In genomic region chr11:29518389-29519174, GRCh38 we compare ENCODE assay signal across 10 cellular contexts.
A peak's percentile ranks its signal among the peaks of the same experiment; 100 is the strongest.
DNase-seq lines count a peak whose midpoint lies in the region; ATAC-seq and TF ChIP-seq lines count a peak whose summit lies in the region.
"Had no signal": no experiment of that assay in that cellular context is flagged by ENCODE, and none has a peak within 500 bp of the region (broad histone marks: within the 10 kb centered on the region; RNA-seq: fewer than 3 reads in every experiment).

No MANE protein-coding gene starts in this region.

- TF ChIP-seq POLR2A in NB4 (IDR thresholded peaks at IDR 0.05; ENCODE audit: extremely low read depth, insufficient read length) = no peak

- no peaks in the 10 kb centered on the region for H3K27me3 Mint-ChIP-seq in dendritic cell treated with granulocyte-macrophage colony-stimulating factor and Interleukin-4, amounts not matched to agents 40 ng/mL and 50 ng/mL, for 4 days
- H3K27me3 Mint-ChIP-seq: CD4-positive, alpha-beta memory T cell had no signal

- H3K36me3 ChIP-seq in A673 (ENCODE audit: insufficient read depth, low read length, poor library complexity, severe bottlenecking) (no peaks in the 10 kb centered on the region), PC-3 (ENCODE audit: low read depth, low read length) (no peaks in the 10 kb centered on the region)

- peak overlapping the region; percentile 74 for H3K27ac Mint-ChIP-seq in dendritic cell treated with granulocyte-macrophage colony-stimulating factor and Interleukin-4, amounts not matched to agents 40 ng/mL and 50 ng/mL, for 4 days
- H3K27ac Mint-ChIP-seq: CD4-positive, alpha-beta memory T cell had no signal

- no peaks in the 10 kb centered on the region for H3K4me1 ChIP-seq in A673 (ENCODE audit: insufficient read depth, low read length, poor library complexity, severe bottlenecking)
- no peaks in the 10 kb centered on the region for H3K4me1 ChIP-seq in PC-3 (ENCODE audit: insufficient read depth, low read length)

- H3K27ac ChIP-seq in A673 (ENCODE audit: low read depth, low read length, poor library complexity, severe bottlenecking) (no peak overlapping the region), PC-3 (ENCODE audit: low read length) (no peak overlapping the region)

- H3K36me3 Mint-ChIP-seq in dendritic cell treated with granulocyte-macrophage colony-stimulating factor and Interleukin-4, amounts not matched to agents 40 ng/mL and 50 ng/mL, for 4 days (ENCODE audit: low read depth) = peaks cover 11% of the 10 kb centered on the region
- H3K36me3 Mint-ChIP-seq: CD4-positive, alpha-beta memory T cell had no signal

- no peaks in the 10 kb centered on the region for H3K9me2 ChIP-seq in PC-3 (replicated peaks; ENCODE audit: low read length)

- H3K9me3 ChIP-seq in A673 (ENCODE audit: low read depth, low read length, poor library complexity, severe bottlenecking) = no peaks in the 10 kb centered on the region
- H3K9me3 ChIP-seq in PC-3 (ENCODE audit: low read length) = peaks cover 5% of the 10 kb centered on the region; the same call in 1 of the 2 replicates

- H2AFZ ChIP-seq in PC-3 (ENCODE audit: low read length) = no peak overlapping the region

- BruUV-seq in A673 (replicated peaks; lab: Mats Ljungman, UMichigan) = no TSS peak
- no TSS peak for BruUV-seq in PC-3 (replicated peaks; lab: Mats Ljungman, UMichigan)

- no peaks in the 10 kb centered on the region for H3K79me2 ChIP-seq in PC-3 (ENCODE audit: low read length)

- no peaks in the 10 kb centered on the region for H3K27me3 ChIP-seq in A673 (replicated peaks; ENCODE audit: insufficient read depth, low read depth, low read length, poor library complexity)
- H3K27me3 ChIP-seq in PC-3 (ENCODE audit: low read length) = no peaks in the 10 kb centered on the region

- intact Hi-C loops in A673 (cut with micrococcal nuclease; ENCODE audit: unreplicated experiment) = no loop called here
- intact Hi-C loops in dendritic cell treated with granulocyte-macrophage colony-stimulating factor and Interleukin-4, amounts not matched to agents 40 ng/mL and 50 ng/mL, for 4 days (cut with micrococcal nuclease) = loop anchor here (10.0 kb wide), 1 partner anchor 806 kb away; the partner anchor contains the start of gene ARL14EP
- intact Hi-C loops in PC-3 (cut with micrococcal nuclease) = no loop called here

- peaks cover 25% of the 10 kb centered on the region for H3K4me1 Mint-ChIP-seq in dendritic cell treated with granulocyte-macrophage colony-stimulating factor and Interleukin-4, amounts not matched to agents 40 ng/mL and 50 ng/mL, for 4 days (ENCODE audit: low read depth)
- H3K4me1 Mint-ChIP-seq: CD4-positive, alpha-beta memory T cell had no signal

- H3K9me3 Mint-ChIP-seq in dendritic cell treated with granulocyte-macrophage colony-stimulating factor and Interleukin-4, amounts not matched to agents 40 ng/mL and 50 ng/mL, for 4 days = peaks cover 41% of the 10 kb centered on the region

- H3K4me2 ChIP-seq in PC-3 (ENCODE audit: low read length) = no peak overlapping the region

- peak overlapping the region; percentile 2 for H3K4me3 Mint-ChIP-seq in dendritic cell treated with granulocyte-macrophage colony-stimulating factor and Interleukin-4, amounts not matched to agents 40 ng/mL and 50 ng/mL, for 4 days
- H3K4me3 Mint-ChIP-seq: CD4-positive, alpha-beta memory T cell had no signal

- CTCF ChIA-PET in A673 (lab: Charles Lee) = no interaction called here
- CTCF ChIA-PET in PC-3 (lab: Charles Lee) = no interaction called here

- no peak overlapping the region for H3K9ac ChIP-seq in PC-3 (ENCODE audit: low read length)

- DNase-seq in A673 (ENCODE audit: low spot score) (peak; percentile 71), NB4 (ENCODE audit: low read depth) (peak; percentile 82), NCI-H2171 (lab: John Stamatoyannopoulos, UW) (no peak), PC-3 (no peak), NCI-H1048 (lab: John Stamatoyannopoulos, UW) (no peak)
- DNase-seq in stimulated activated CD4-positive, alpha-beta T cell treated with anti-CD3 and anti-CD28 coated beads, Interleukin-1b, Interleukin-23, amount 100 ng/mL, for 48 hours = no peak
- DNase-seq: CD4-positive, alpha-beta memory T cell; hypothalamus had no signal

- ATAC-seq in GM19463 (IDR thresholded peaks at IDR 0.05; ENCODE audit: unreplicated experiment) = peak; percentile 78
- ATAC-seq in PC-3 = no peak

- peak; percentile 58 for TF ChIP-seq CTCF in A673 (conservative IDR thresholded peaks at IDR 0.05; ENCODE audit: low read depth, low read length)
- peak; percentile 50 for TF ChIP-seq CTCF in NB4 (IDR thresholded peaks at IDR 0.05; ENCODE audit: low read depth, low read length)
- no peak; the same call in 1 of the 2 replicates for TF ChIP-seq CTCF in PC-3 (conservative IDR thresholded peaks at IDR 0.05; ENCODE audit: low read depth, low read length)

- H3K4me3 ChIP-seq in A673 (ENCODE audit: low read depth, low read length, poor library complexity, severe bottlenecking) (no peak overlapping the region), NB4 (ENCODE audit: low read depth, low read length) (no peak overlapping the region), PC-3 (ENCODE audit: low read length) (no peak overlapping the region)

- no peaks in the 10 kb centered on the region for H3F3A ChIP-seq in PC-3 (ENCODE audit: low read length, unreplicated experiment)

- POLR2A ChIA-PET in A673 (lab: Charles Lee; ENCODE audit: low non-redundant PET) (no interaction called here), PC-3 (lab: Charles Lee; ENCODE audit: unreplicated experiment) (no interaction called here)

- no peaks in the 10 kb centered on the region for H4K20me1 ChIP-seq in PC-3 (ENCODE audit: low read length)

Comparison
In these comparisons a context has a peak if more than half of its experiments do, and no peak if none do; other contexts are left out.
1. DNase-seq: peak in A673 (single experiment) and NB4 (single experiment); none in stimulated activated CD4-positive, alpha-beta T cell treated with anti-CD3 and anti-CD28 coated beads, Interleukin-1b, Interleukin-23, amount 100 ng/mL, for 48 hours (single experiment), NCI-H2171 (single experiment), PC-3 (single experiment) and NCI-H1048 (single experiment).